ENCODE assay signal across 8 cellular contexts in genomic region chrX:67780694-67781109, GRCh38.
A peak's percentile ranks its signal among the peaks of the same experiment; 100 is the strongest.
DNase-seq lines count a peak whose midpoint lies in the region; ATAC-seq and TF ChIP-seq lines count a peak whose summit lies in the region.

No MANE protein-coding gene starts in this region.

- peak overlapping the region; percentile 35 for H3K27ac ChIP-seq in RWPE2 (ENCODE audit: poor library complexity, severe bottlenecking)

- peak overlapping the region; percentile 15 for H3K4me3 Mint-ChIP-seq in osteocyte (ENCODE audit: unreplicated experiment)

- ATAC-seq in RWPE2 (ENCODE audit: low read depth), result peak; percentile 94
- ATAC-seq in GM18861 (IDR thresholded peaks at IDR 0.05; ENCODE audit: unreplicated experiment), result no peak
- no peak for ATAC-seq in GM21717 (IDR thresholded peaks at IDR 0.05; ENCODE audit: unreplicated experiment)
- no peak for ATAC-seq in HG02884 (IDR thresholded peaks at IDR 0.05; ENCODE audit: unreplicated experiment)

- no peaks in the 10 kb centered on the region for H3K27me3 Mint-ChIP-seq in osteocyte (ENCODE audit: unreplicated experiment)

- no peaks in the 10 kb centered on the region for H3K4me1 ChIP-seq in RWPE2 (ENCODE audit: insufficient read depth, poor library complexity, severe bottlenecking)

- no peak for TF ChIP-seq CTCF in RWPE2 (IDR thresholded peaks at IDR 0.05; ENCODE audit: poor library complexity, severe bottlenecking)
- TF ChIP-seq CTCF in fibroblast of mammary gland (conservative IDR thresholded peaks at IDR 0.05; ENCODE audit: control insufficient read depth, insufficient read depth, low read depth, low read length), result no peak
- TF ChIP-seq CTCF in osteocyte (IDR thresholded peaks at IDR 0.05), result no peak

- H3K36me3 ChIP-seq in RWPE2 (ENCODE audit: low read depth), result no peaks in the 10 kb centered on the region

- DNase-seq in GM03348 (ENCODE audit: low spot score) (peak; percentile 68), RWPE2 (ENCODE audit: low spot score) (peak; percentile 40), fibroblast of mammary gland (ENCODE audit: low read depth) (peak; percentile 96), osteocyte (ENCODE audit: extremely low spot score, unreplicated experiment) (peak; percentile 90)
- no peak for DNase-seq in activated CD8-positive, alpha-beta memory T cell treated with anti-CD3 and anti-CD28 coated beads, Interleukin-2, amount 50 U/mL, for 4 hours

- H3K9me3 ChIP-seq in RWPE2 (ENCODE audit: severe bottlenecking), result no peaks in the 10 kb centered on the region

- no peak overlapping the region for H3K4me3 ChIP-seq in RWPE2 (ENCODE audit: severe bottlenecking)
- no peak overlapping the region for H3K4me3 ChIP-seq in fibroblast of mammary gland (ENCODE audit: control insufficient read depth, low read depth, low read length)

- peaks cover 26% of the 10 kb centered on the region for H3K9me3 Mint-ChIP-seq in osteocyte (ENCODE audit: unreplicated experiment)

- no peaks in the 10 kb centered on the region for H3K36me3 Mint-ChIP-seq in osteocyte (ENCODE audit: unreplicated experiment)

- peak overlapping the region; percentile 98 for H3K27ac Mint-ChIP-seq in osteocyte (ENCODE audit: unreplicated experiment)

- H3K27me3 ChIP-seq in RWPE2 (ENCODE audit: insufficient read depth, poor library complexity, severe bottlenecking), result no peaks in the 10 kb centered on the region

- H3K4me1 Mint-ChIP-seq in osteocyte (ENCODE audit: unreplicated experiment), result peaks cover 14% of the 10 kb centered on the region
